28 cellular contexts compared by ENCODE assay signal in the genomic region with DNA sequence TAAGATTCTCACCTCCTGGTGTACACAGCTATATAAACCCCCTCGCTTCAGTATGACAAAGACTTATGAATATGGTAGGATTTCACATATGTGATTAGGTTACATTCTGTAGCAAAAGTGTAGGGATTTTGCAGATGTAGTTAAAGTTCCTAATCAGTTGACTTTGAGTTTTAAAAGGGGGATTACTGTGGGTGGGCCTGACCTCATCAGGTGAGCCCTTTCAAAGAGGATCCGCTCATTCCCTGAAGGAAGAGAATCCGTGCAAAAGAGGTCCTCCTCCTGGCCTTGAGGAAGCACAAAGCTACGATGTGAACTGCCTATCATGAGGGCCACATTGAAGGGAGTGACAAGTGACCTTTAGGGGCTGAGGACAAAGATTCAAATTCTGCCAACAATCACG.
"Had no signal": no experiment of that assay in that cellular context is flagged by ENCODE, and none has a peak within 500 bp of the region (broad histone marks: within the 10 kb centered on the region; RNA-seq: fewer than 3 reads in every experiment).

No MANE protein-coding gene starts in this region.

- H3K27ac Mint-ChIP-seq: dendritic cell treated with granulocyte-macrophage colony-stimulating factor and Interleukin-4, amounts not matched to agents 40 ng/mL and 50 ng/mL, for 4 days; effector memory CD8-positive, alpha-beta T cell had no signal

- FAIRE-seq: colon, endometrium, endothelial cell of umbilical vein, frontal cortex had no signal

- H3K4me3 Mint-ChIP-seq: dendritic cell treated with granulocyte-macrophage colony-stimulating factor and Interleukin-4, amounts not matched to agents 40 ng/mL and 50 ng/mL, for 4 days; effector memory CD8-positive, alpha-beta T cell had no signal

- H3K4me1 ChIP-seq: colonic mucosa, esophagus muscularis mucosa, esophagus squamous epithelium, foreskin keratinocyte, gastrocnemius medialis, gastroesophageal sphincter, heart left ventricle, heart right ventricle had no signal

- H3K27me3 ChIP-seq: colonic mucosa, dorsolateral prefrontal cortex, esophagus muscularis mucosa, esophagus squamous epithelium, foreskin keratinocyte, gastrocnemius medialis, gastroesophageal sphincter had no signal

- H3K4me3 ChIP-seq: colonic mucosa, coronary artery, dorsolateral prefrontal cortex, esophagus muscularis mucosa, esophagus squamous epithelium, gastrocnemius medialis, gastroesophageal sphincter, heart left ventricle, heart right ventricle had no signal

- H3K36me3 ChIP-seq: colonic mucosa, esophagus muscularis mucosa, esophagus squamous epithelium, gastrocnemius medialis, gastroesophageal sphincter, heart left ventricle, heart right ventricle had no signal

- ATAC-seq: effector memory CD8-positive, alpha-beta T cell; esophagus mucosa; foreskin keratinocyte; gastrocnemius medialis; gastroesophageal sphincter; heart left ventricle; heart right ventricle had no signal

- H3K9me3 ChIP-seq: colonic mucosa, esophagus squamous epithelium, gastrocnemius medialis had no signal

- DNase-seq: colonic mucosa; cortex of kidney; dermis blood vessel endothelial cell; dorsolateral prefrontal cortex; effector CD4-positive, alpha-beta T cell; effector CD8-positive, alpha-beta T cell; effector memory CD4-positive, alpha-beta T cell; effector memory CD8-positive, alpha-beta T cell; erythroblast; esophagus squamous epithelium; foreskin fibroblast; foreskin keratinocyte; foreskin melanocyte; gastrocnemius medialis; glutamatergic neuron; head of caudate nucleus; heart left ventricle; heart right ventricle had no signal

- H3K9me3 Mint-ChIP-seq: dendritic cell treated with granulocyte-macrophage colony-stimulating factor and Interleukin-4, amounts not matched to agents 40 ng/mL and 50 ng/mL, for 4 days had no signal

- H3K27ac ChIP-seq: colonic mucosa, coronary artery, dorsolateral prefrontal cortex, epithelial cell of prostate, esophagus muscularis mucosa, esophagus squamous epithelium, foreskin keratinocyte, gastrocnemius medialis, gastroesophageal sphincter, heart left ventricle, heart right ventricle had no signal
